10 cellular contexts compared by ENCODE assay signal in genomic region chr16:67910162-67910561, GRCh38. TPM values are rescaled to one million over a fixed set of nuclear protein-coding genes. Genes with fewer than 3 reads are reported as not detected.
A peak's percentile ranks its signal among the peaks of the same experiment; 100 is the strongest.
DNase-seq lines count a peak whose midpoint lies in the region; ATAC-seq and FAIRE-seq lines count a peak whose summit lies in the region.
"Had no signal": no experiment of that assay in that cellular context is flagged by ENCODE, and none has a peak within 500 bp of the region (broad histone marks: within the 10 kb centered on the region; RNA-seq: fewer than 3 reads in every experiment).

No MANE protein-coding gene starts in this region.

- no peak for FAIRE-seq in urothelium cell line (lab: Jason Lieb, UNC)

- H3K4me2 ChIP-seq in BLaER1 treated with 17β-estradiol and CSF1 and Interleukin-3, amounts not matched to agents 10 nM and 100 nM = peak overlapping the region in 9 of 11 experiments; percentile 22 to 52 (median 33); a peak in 18 of 22 replicates
- H3K4me2 ChIP-seq in mesendoderm (ENCODE audit: low read length) = no peak overlapping the region

- H2BK5ac ChIP-seq in mesendoderm (ENCODE audit: low read length) = no peak overlapping the region

- H3K9me3 ChIP-seq in BLaER1 treated with 17β-estradiol and CSF1 and Interleukin-3, amounts not matched to agents 10 nM and 100 nM (replicated peaks in 1 of 11) = no peaks in the 10 kb centered on the region

- no peaks in the 10 kb centered on the region for H3K27me3 Mint-ChIP-seq in activated naive CD8-positive, alpha-beta T cell treated with anti-CD3 and anti-CD28 coated beads for 36 hours

- no peak overlapping the region for H3K27ac Mint-ChIP-seq in activated naive CD8-positive, alpha-beta T cell treated with anti-CD3 and anti-CD28 coated beads for 36 hours

- DNase-seq in activated naive CD8-positive, alpha-beta T cell treated with anti-CD3 and anti-CD28 coated beads for 36 hours = peak; percentile 25
- DNase-seq in medulla oblongata (ENCODE audit: extremely low spot score) = peak; percentile 91
- DNase-seq in mesendoderm = no peak
- no peak for DNase-seq in urothelium cell line (ENCODE audit: low spot score)
- no peak for DNase-seq in ureter (ENCODE audit: low spot score)
- DNase-seq: NCI-H1105 treated with DMSO at 0.1 percent for 48 hours, nephron progenitor cell had no signal

- H4K5ac ChIP-seq in mesendoderm (ENCODE audit: low read length) = no peak overlapping the region

- peaks cover 7 to 85% (median 43%) of the 10 kb centered on the region in 11 experiments; a peak in 19 of 22 replicates for H4K20me1 ChIP-seq in BLaER1 treated with 17β-estradiol and CSF1 and Interleukin-3, amounts not matched to agents 10 nM and 100 nM

- H3K36me3 ChIP-seq in BLaER1 treated with 17β-estradiol and CSF1 and Interleukin-3, amounts not matched to agents 10 nM and 100 nM = peaks cover 24 to 88% (median 58%) of the 10 kb centered on the region in 11 experiments
- H3K36me3 ChIP-seq in mesendoderm (ENCODE audit: control insufficient read depth, insufficient read depth, low read length) = peaks cover 5% of the 10 kb centered on the region

- H3K4me1 Mint-ChIP-seq in activated naive CD8-positive, alpha-beta T cell treated with anti-CD3 and anti-CD28 coated beads for 36 hours = peaks cover 13% of the 10 kb centered on the region
- H3K4me1 Mint-ChIP-seq: nephron progenitor cell had no signal

- no peaks in the 10 kb centered on the region for H3K9me3 Mint-ChIP-seq in activated naive CD8-positive, alpha-beta T cell treated with anti-CD3 and anti-CD28 coated beads for 36 hours
- H3K9me3 Mint-ChIP-seq: nephron progenitor cell had no signal

- ATAC-seq in HG02798 (IDR thresholded peaks at IDR 0.05; ENCODE audit: poor library complexity, unreplicated experiment) = peak; percentile 59
- ATAC-seq in GM18861 (IDR thresholded peaks at IDR 0.05; ENCODE audit: unreplicated experiment) = no peak

- no peaks in the 10 kb centered on the region for H3K27me3 ChIP-seq in BLaER1 treated with 17β-estradiol and CSF1 and Interleukin-3, amounts not matched to agents 10 nM and 100 nM
- no peaks in the 10 kb centered on the region for H3K27me3 ChIP-seq in mesendoderm (ENCODE audit: insufficient read depth, low read length, poor library complexity)

- H3K18ac ChIP-seq in mesendoderm (ENCODE audit: low read length) = no peak overlapping the region

- no peak overlapping the region for H3K4me3 Mint-ChIP-seq in activated naive CD8-positive, alpha-beta T cell treated with anti-CD3 and anti-CD28 coated beads for 36 hours
- H3K4me3 Mint-ChIP-seq: nephron progenitor cell had no signal

- peaks cover 2% of the 10 kb centered on the region for H3K79me1 ChIP-seq in mesendoderm (ENCODE audit: low read length)

- H4K8ac ChIP-seq in mesendoderm (ENCODE audit: low read depth, low read length) = no peak overlapping the region

- H3K4me3 ChIP-seq in BLaER1 treated with 17β-estradiol and CSF1 and Interleukin-3, amounts not matched to agents 10 nM and 100 nM = no peak overlapping the region
- H3K4me3 ChIP-seq in mesendoderm (ENCODE audit: low read length) = no peak overlapping the region

- H3K4ac ChIP-seq in mesendoderm (ENCODE audit: low read depth, low read length) = no peak overlapping the region

- H3K4me1 ChIP-seq in BLaER1 treated with 17β-estradiol and CSF1 and Interleukin-3, amounts not matched to agents 10 nM and 100 nM = peaks cover 10 to 23% (median 21%) of the 10 kb centered on the region in 10 experiments
- peaks cover 6% of the 10 kb centered on the region for H3K4me1 ChIP-seq in mesendoderm (ENCODE audit: control insufficient read depth, low read depth, low read length)

- no peak overlapping the region for H3K56ac ChIP-seq in mesendoderm (ENCODE audit: low read length)

- no CpG with 5 or more reads among the region's 2 CpGs for WGBS in mesendoderm (ENCODE audit: extremely low coverage, insufficient coverage, low lambda C conversion rate)

- H2AK5ac ChIP-seq in mesendoderm (ENCODE audit: low read length) = no peak overlapping the region

- H3K36me3 Mint-ChIP-seq in activated naive CD8-positive, alpha-beta T cell treated with anti-CD3 and anti-CD28 coated beads for 36 hours = peaks cover 4% of the 10 kb centered on the region

- H2BK120ac ChIP-seq in mesendoderm (ENCODE audit: low read depth, low read length) = no peak overlapping the region

- H3K23ac ChIP-seq in mesendoderm (ENCODE audit: low read length) = no peak overlapping the region

- peak overlapping the region in 7 of 11 experiments; percentile 7 to 49 (median 28); a peak in 7 of 22 replicates for H3K9ac ChIP-seq in BLaER1 treated with 17β-estradiol and CSF1 and Interleukin-3, amounts not matched to agents 10 nM and 100 nM
- no peak overlapping the region for H3K9ac ChIP-seq in mesendoderm (ENCODE audit: low read length)

- H3K27ac ChIP-seq in BLaER1 treated with 17β-estradiol and CSF1 and Interleukin-3, amounts not matched to agents 10 nM and 100 nM = peak overlapping the region in 9 of 11 experiments; percentile 1 to 64 (median 36); a peak in 12 of 22 replicates
- H3K27ac ChIP-seq in mesendoderm (ENCODE audit: low read depth, low read length) = no peak overlapping the region

- no peaks in the 10 kb centered on the region for H3K79me2 ChIP-seq in mesendoderm (ENCODE audit: control insufficient read depth, insufficient read depth, low read length)

- H2BK15ac ChIP-seq in mesendoderm (replicated peaks; ENCODE audit: low read depth) = no peak overlapping the region

RNA-seq across cellular contexts. Expression of gene PSKH1, which starts 17.1 kb away (rescaled TPM):
- 10 to 100 TPM in 1 of 2 experiments, 1 to 10 TPM in 1; 9.9 to 10.6 TPM for total RNA-seq in activated naive CD8-positive, alpha-beta T cell treated with anti-CD3 and anti-CD28 coated beads for 36 hours
- 22.4 TPM for polyA plus RNA-seq in mesendoderm (2013, experiment 1 of 2)
- polyA plus RNA-seq in mesendoderm (2013, experiment 2 of 2) = 20.5 TPM
- 31.2 TPM for total RNA-seq in ureter

RNA-seq across cellular contexts. Expression of gene CTRL, which starts 21.5 kb away (rescaled TPM):
- 1 to 10 TPM; 6.2 to 6.8 TPM for total RNA-seq in activated naive CD8-positive, alpha-beta T cell treated with anti-CD3 and anti-CD28 coated beads for 36 hours
- 1.9 TPM for polyA plus RNA-seq in mesendoderm (2013, experiment 1 of 2)
- polyA plus RNA-seq in mesendoderm (2013, experiment 2 of 2) = 1.7 TPM
- 2.1 TPM for total RNA-seq in ureter

RNA-seq across cellular contexts. Expression of gene NRN1L, which starts 25.5 kb away (rescaled TPM):
- total RNA-seq in activated naive CD8-positive, alpha-beta T cell treated with anti-CD3 and anti-CD28 coated beads for 36 hours = not detected
- polyA plus RNA-seq in mesendoderm (2013, experiment 1 of 2) = 10.2 TPM
- polyA plus RNA-seq in mesendoderm (2013, experiment 2 of 2) = 10.3 TPM
- total RNA-seq in ureter = not detected

RNA-seq across cellular contexts. Expression of gene PSMB10, which starts 26.5 kb away (rescaled TPM):
- 100 to 1,000 TPM; 220 to 235 TPM for total RNA-seq in activated naive CD8-positive, alpha-beta T cell treated with anti-CD3 and anti-CD28 coated beads for 36 hours
- 60.4 TPM for polyA plus RNA-seq in mesendoderm (2013, experiment 1 of 2)
- polyA plus RNA-seq in mesendoderm (2013, experiment 2 of 2) = 58.4 TPM
- total RNA-seq in ureter = 89.4 TPM

RNA-seq across cellular contexts. Expression of gene LCAT, which starts 33.8 kb away (rescaled TPM):
- 10 to 100 TPM; 11.3 to 11.4 TPM for total RNA-seq in activated naive CD8-positive, alpha-beta T cell treated with anti-CD3 and anti-CD28 coated beads for 36 hours
- 8.5 TPM for polyA plus RNA-seq in mesendoderm (2013, experiment 1 of 2)
- polyA plus RNA-seq in mesendoderm (2013, experiment 2 of 2) = 7.3 TPM
- total RNA-seq in ureter = 47.3 TPM

Comparison
In these comparisons a context has a peak if more than half of its experiments do, and no peak if none do; other contexts are left out.
1. DNase-seq: peak in activated naive CD8-positive, alpha-beta T cell treated with anti-CD3 and anti-CD28 coated beads for 36 hours (single experiment) and medulla oblongata (single experiment); none in mesendoderm (single experiment), urothelium cell line (single experiment) and ureter (single experiment).